14 cellular contexts compared by ENCODE assay signal in the genomic region with DNA sequence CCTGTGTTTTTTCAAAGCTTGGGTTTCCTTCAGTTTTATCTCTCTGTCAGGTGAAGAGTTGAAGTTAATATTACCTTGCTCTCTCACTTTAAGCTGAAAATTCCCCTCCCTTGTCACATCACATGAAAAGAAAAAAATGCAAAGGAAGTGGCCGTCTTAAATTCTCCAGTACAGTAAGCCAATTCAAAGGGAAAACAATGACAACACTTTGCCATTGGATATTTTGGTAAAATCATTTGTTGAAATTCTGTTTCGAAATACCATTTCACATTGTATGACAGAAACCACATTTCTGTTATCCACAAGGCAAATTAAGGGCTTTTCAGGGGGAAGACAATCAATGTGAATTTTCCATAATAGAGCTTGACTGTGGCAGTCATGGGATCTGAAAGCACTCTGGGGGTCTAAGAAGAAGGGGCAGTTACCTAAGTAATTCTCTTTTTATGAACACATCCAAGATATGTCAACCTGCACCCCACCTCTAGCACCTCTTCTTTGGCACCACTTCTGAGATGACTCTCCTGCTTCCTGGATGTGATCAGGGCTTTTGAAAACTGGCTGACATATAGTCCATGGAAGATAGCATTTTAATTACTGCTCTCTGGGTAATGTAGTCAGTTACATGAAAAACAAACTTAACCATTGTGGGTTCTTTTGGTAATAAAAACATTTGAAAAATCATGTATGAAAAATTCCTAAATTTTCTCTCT.
A peak's percentile ranks its signal among the peaks of the same experiment; 100 is the strongest.
DNase-seq lines count a peak whose midpoint lies in the region; ATAC-seq and TF ChIP-seq lines count a peak whose summit lies in the region.
"Had no signal": no experiment of that assay in that cellular context is flagged by ENCODE, and none has a peak within 500 bp of the region (broad histone marks: within the 10 kb centered on the region; RNA-seq: fewer than 3 reads in every experiment).

No MANE protein-coding gene starts in this region.

- H3K4me2 ChIP-seq in DOHH2 (ENCODE audit: low read length): peak overlapping the region; percentile 44
- H3K4me2 ChIP-seq in osteoblast (ENCODE audit: insufficient read depth, low read length): no peak overlapping the region

- DNase-seq in osteoblast (ENCODE audit: insufficient read length, low spot score, missing footprints) (no peak), NCI-H2081 (lab: John Stamatoyannopoulos, UW) (no peak), adrenal gland (no peak)
- DNase-seq: amniotic stem cell, COR-L47, dorsolateral prefrontal cortex, NCI-H526, right cardiac atrium, RPMI8226 had no signal

- H4K20me1 ChIP-seq in DOHH2 (ENCODE audit: control insufficient read depth, insufficient read depth, low read depth, low read length) (no peaks in the 10 kb centered on the region), osteoblast (ENCODE audit: insufficient read depth, low read length) (no peaks in the 10 kb centered on the region)

- peaks cover 27% of the 10 kb centered on the region for H3K4me1 ChIP-seq in DOHH2 (ENCODE audit: control insufficient read depth, low read length)
- H3K4me1 ChIP-seq in osteoblast (ENCODE audit: insufficient read depth, low read length): peaks cover 6% of the 10 kb centered on the region
- peaks cover 9 to 17% of the 10 kb centered on the region in 2 donors for H3K4me1 ChIP-seq in adrenal gland (replicated peaks in 1 of 2)

- no peaks in the 10 kb centered on the region for H3K36me3 ChIP-seq in DOHH2 (ENCODE audit: control insufficient read depth, low read length)
- H3K36me3 ChIP-seq in osteoblast (ENCODE audit: insufficient read depth, low read length): no peaks in the 10 kb centered on the region
- no peaks in the 10 kb centered on the region for H3K36me3 ChIP-seq in adrenal gland (replicated peaks in 1 of 2)
- H3K36me3 ChIP-seq: gastroesophageal sphincter had no signal

- H3K27ac ChIP-seq in DOHH2 (ENCODE audit: low read depth, low read length) (no peak overlapping the region), osteoblast (ENCODE audit: low read depth, low read length) (no peak overlapping the region), adrenal gland (no peak overlapping the region)

- WGBS in adrenal gland, 4 donors: 43 to 51% (median 47%) methylated on average over 2 of the region's 2 CpGs

- peaks cover 8% of the 10 kb centered on the region for H3K9me3 Mint-ChIP-seq in dendritic cell treated with granulocyte-macrophage colony-stimulating factor and Interleukin-4, amounts not matched to agents 40 ng/mL and 50 ng/mL, for 4 days

- no peaks in the 10 kb centered on the region for H3F3A ChIP-seq in DOHH2 (ENCODE audit: control insufficient read depth, insufficient read depth)

- no peak for TF ChIP-seq CTCF in DOHH2 (IDR thresholded peaks at IDR 0.05; ENCODE audit: low read depth, low read length, poor library complexity, severe bottlenecking)
- no peak for TF ChIP-seq CTCF in osteoblast (IDR thresholded peaks at IDR 0.05; ENCODE audit: extremely low read depth, low read depth, low read length)
- TF ChIP-seq CTCF in adrenal gland (IDR thresholded peaks at IDR 0.05): no peak

- H3K4me3 ChIP-seq in DOHH2 (ENCODE audit: low read length) (no peak overlapping the region), osteoblast (ENCODE audit: insufficient read depth, low read length) (no peak overlapping the region), adrenal gland (no peak overlapping the region)
- H3K4me3 ChIP-seq: dorsolateral prefrontal cortex, gastroesophageal sphincter had no signal

- intact Hi-C loops in dendritic cell treated with granulocyte-macrophage colony-stimulating factor and Interleukin-4, amounts not matched to agents 40 ng/mL and 50 ng/mL, for 4 days (cut with micrococcal nuclease): no loop called here
- intact Hi-C loops in adrenal gland (cut with DNase I): no loop called here

- no peak overlapping the region for H3K4me3 Mint-ChIP-seq in dendritic cell treated with granulocyte-macrophage colony-stimulating factor and Interleukin-4, amounts not matched to agents 40 ng/mL and 50 ng/mL, for 4 days

- ATAC-seq in GM21447 (IDR thresholded peaks at IDR 0.05; ENCODE audit: unreplicated experiment) (peak; percentile 39), GM21717 (IDR thresholded peaks at IDR 0.05; ENCODE audit: unreplicated experiment) (no peak)
- ATAC-seq: gastroesophageal sphincter, right cardiac atrium had no signal

- H2AFZ ChIP-seq in osteoblast (ENCODE audit: low read length): peak overlapping the region; percentile 42

- no peaks in the 10 kb centered on the region for H3K27me3 Mint-ChIP-seq in dendritic cell treated with granulocyte-macrophage colony-stimulating factor and Interleukin-4, amounts not matched to agents 40 ng/mL and 50 ng/mL, for 4 days

- peaks cover 41% of the 10 kb centered on the region for H3K36me3 Mint-ChIP-seq in dendritic cell treated with granulocyte-macrophage colony-stimulating factor and Interleukin-4, amounts not matched to agents 40 ng/mL and 50 ng/mL, for 4 days (ENCODE audit: low read depth)

- H3K27ac Mint-ChIP-seq in dendritic cell treated with granulocyte-macrophage colony-stimulating factor and Interleukin-4, amounts not matched to agents 40 ng/mL and 50 ng/mL, for 4 days: peak overlapping the region; percentile 47

- H3K9me3 ChIP-seq in DOHH2 (ENCODE audit: control insufficient read depth, insufficient read depth, low read length) (no peaks in the 10 kb centered on the region), osteoblast (ENCODE audit: low read depth, low read length) (no peaks in the 10 kb centered on the region), adrenal gland (replicated peaks in 1 of 3) (no peaks in the 10 kb centered on the region)
- H3K9me3 ChIP-seq: gastroesophageal sphincter had no signal

- no peaks in the 10 kb centered on the region for H3K27me3 ChIP-seq in DOHH2 (ENCODE audit: control insufficient read depth, low read length)
- H3K27me3 ChIP-seq in osteoblast (ENCODE audit: insufficient read depth, low read length): no peaks in the 10 kb centered on the region
- no peaks in the 10 kb centered on the region for H3K27me3 ChIP-seq in adrenal gland
- H3K27me3 ChIP-seq: dorsolateral prefrontal cortex, gastroesophageal sphincter had no signal

- H3K4me1 Mint-ChIP-seq in dendritic cell treated with granulocyte-macrophage colony-stimulating factor and Interleukin-4, amounts not matched to agents 40 ng/mL and 50 ng/mL, for 4 days (ENCODE audit: low read depth): peaks cover 64% of the 10 kb centered on the region

- H3K79me2 ChIP-seq in DOHH2 (ENCODE audit: control insufficient read depth, low read length): no peaks in the 10 kb centered on the region
- no peaks in the 10 kb centered on the region for H3K79me2 ChIP-seq in osteoblast (ENCODE audit: insufficient read depth, low read length)

- no peaks in the 10 kb centered on the region for H3K9me2 ChIP-seq in DOHH2 (replicated peaks; ENCODE audit: control insufficient read depth, low read length)

- no peak for TF ChIP-seq POLR2A in adrenal gland (IDR thresholded peaks at IDR 0.05)
